16 cellular contexts compared by ENCODE assay signal in the genomic region with DNA sequence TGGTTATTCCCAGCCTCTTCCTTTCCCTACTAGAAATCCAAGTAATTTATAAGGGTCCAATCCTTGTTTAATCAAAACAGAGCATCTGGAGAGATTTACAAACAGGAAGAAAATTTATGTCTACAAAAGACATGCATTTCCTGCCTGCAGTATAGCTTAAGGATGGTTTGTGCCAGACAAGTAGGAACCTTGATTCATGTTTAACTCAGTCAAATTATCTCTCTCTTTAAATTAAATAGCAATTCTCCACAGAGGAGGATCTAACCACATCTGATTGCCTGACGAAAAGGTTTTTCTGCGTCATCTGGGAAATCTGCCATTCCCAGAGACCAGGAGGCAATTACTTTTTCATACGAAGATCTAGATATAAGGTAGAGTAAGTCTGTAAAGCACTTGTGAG.
"Had no signal": no experiment of that assay in that cellular context is flagged by ENCODE, and none has a peak within 500 bp of the region (broad histone marks: within the 10 kb centered on the region; RNA-seq: fewer than 3 reads in every experiment).

No MANE protein-coding gene starts in this region.

- H3K27ac Mint-ChIP-seq: activated naive CD8-positive, alpha-beta T cell treated with anti-CD3 and anti-CD28 coated beads, Interleukin-2, amount 10 ng/mL, durations not matched to agents 7 days and 5 days; activated T-helper 1 cell treated with anti-CD3 and anti-CD28 coated beads, Interleukin-12 subunit alpha, Interleukin-12 subunit beta, Interleukin-2, Interleukin-4 antibody, amounts not matched to agents 30 ng/mL and 10 ng/mL and 1 ng/mL, durations not matched to agents 14 hours and 24 hours and 36 hours; naive B cell; stimulated activated effector memory CD8-positive, alpha-beta T cell treated with anti-CD3 and anti-CD28 coated beads, Interleukin-12 subunit alpha, Interleukin-12 subunit beta, amount 100 ng/mL, for 72 hours had no signal

- H3K27ac ChIP-seq: dorsolateral prefrontal cortex, left lung, pancreas, thyroid gland had no signal

- DNase-seq: activated CD4-positive, alpha-beta T cell treated with anti-CD3 and anti-CD28 coated beads, Interleukin-2, amount 50 U/mL, for 1 hour; activated naive CD8-positive, alpha-beta T cell treated with anti-CD3 and anti-CD28 coated beads, Interleukin-2, amount 10 ng/mL, durations not matched to agents 7 days and 5 days; aorta; dorsolateral prefrontal cortex; hippocampal formation; kidney; left lung; mammary epithelial cell; naive B cell; pancreas; stimulated activated CD4-positive, alpha-beta T cell treated with anti-CD3 and anti-CD28 coated beads, Interleukin-2, amount 100 ng/mL, for 24 hours; T-helper 2 cell; thyroid gland had no signal

- H3K4me3 ChIP-seq: dorsolateral prefrontal cortex, left lung, pancreas, thyroid gland had no signal

- H3K36me3 Mint-ChIP-seq: activated naive CD8-positive, alpha-beta T cell treated with anti-CD3 and anti-CD28 coated beads, Interleukin-2, amount 10 ng/mL, durations not matched to agents 7 days and 5 days; naive B cell; stimulated activated effector memory CD8-positive, alpha-beta T cell treated with anti-CD3 and anti-CD28 coated beads, Interleukin-12 subunit alpha, Interleukin-12 subunit beta, amount 100 ng/mL, for 72 hours had no signal

- H3K9me3 Mint-ChIP-seq: activated naive CD8-positive, alpha-beta T cell treated with anti-CD3 and anti-CD28 coated beads, Interleukin-2, amount 10 ng/mL, durations not matched to agents 7 days and 5 days; activated T-helper 1 cell treated with anti-CD3 and anti-CD28 coated beads, Interleukin-12 subunit alpha, Interleukin-12 subunit beta, Interleukin-2, Interleukin-4 antibody, amounts not matched to agents 30 ng/mL and 10 ng/mL and 1 ng/mL, durations not matched to agents 14 hours and 24 hours and 36 hours; naive B cell; stimulated activated effector memory CD8-positive, alpha-beta T cell treated with anti-CD3 and anti-CD28 coated beads, Interleukin-12 subunit alpha, Interleukin-12 subunit beta, amount 100 ng/mL, for 72 hours had no signal

- H3K36me3 ChIP-seq: left lung, pancreas, thyroid gland had no signal

- H3K4me3 Mint-ChIP-seq: activated naive CD8-positive, alpha-beta T cell treated with anti-CD3 and anti-CD28 coated beads, Interleukin-2, amount 10 ng/mL, durations not matched to agents 7 days and 5 days; activated T-helper 1 cell treated with anti-CD3 and anti-CD28 coated beads, Interleukin-12 subunit alpha, Interleukin-12 subunit beta, Interleukin-2, Interleukin-4 antibody, amounts not matched to agents 30 ng/mL and 10 ng/mL and 1 ng/mL, durations not matched to agents 14 hours and 24 hours and 36 hours; naive B cell; stimulated activated effector memory CD8-positive, alpha-beta T cell treated with anti-CD3 and anti-CD28 coated beads, Interleukin-12 subunit alpha, Interleukin-12 subunit beta, amount 100 ng/mL, for 72 hours had no signal

- ATAC-seq: left lung; pancreas; sciatic nerve; stimulated activated effector memory CD8-positive, alpha-beta T cell treated with anti-CD3 and anti-CD28 coated beads, Interleukin-12 subunit alpha, Interleukin-12 subunit beta, amount 100 ng/mL, for 72 hours had no signal

- H3K4me1 Mint-ChIP-seq: activated naive CD8-positive, alpha-beta T cell treated with anti-CD3 and anti-CD28 coated beads, Interleukin-2, amount 10 ng/mL, durations not matched to agents 7 days and 5 days; stimulated activated effector memory CD8-positive, alpha-beta T cell treated with anti-CD3 and anti-CD28 coated beads, Interleukin-12 subunit alpha, Interleukin-12 subunit beta, amount 100 ng/mL, for 72 hours had no signal

- H3K9me3 ChIP-seq: left lung, pancreas, thyroid gland had no signal

- H3K27me3 Mint-ChIP-seq: naive B cell had no signal

- H3K27me3 ChIP-seq: dorsolateral prefrontal cortex, left lung, pancreas, thyroid gland had no signal

- H3K4me1 ChIP-seq: left lung, pancreas, thyroid gland had no signal
